ENCODE assay signal across 1 cellular context in genomic region chr1:171583581-171584194, GRCh38.
TF ChIP-seq lines count a peak whose summit lies in the region.

No MANE protein-coding gene starts in this region.

TF ChIP-seq in SK-N-SH treated with all-trans-retinoic acid at 6 μM for 48 hours, 23 proteins besides CTCF, POLR2A, EP300 and RAD21 (continued from another document):
- no peak for TF ChIP-seq CSRNP3 (CRISPR knock-in tag; IDR thresholded peaks at IDR 0.05)
- TF ChIP-seq CREB5 (CRISPR knock-in tag; IDR thresholded peaks at IDR 0.05; ENCODE audit: low read depth): no peak
- no peak for TF ChIP-seq OSR1 (CRISPR knock-in tag; IDR thresholded peaks at IDR 0.05)
- TF ChIP-seq BACH2 (CRISPR knock-in tag; IDR thresholded peaks at IDR 0.05; ENCODE audit: borderline replicate concordance): no peak
- TF ChIP-seq, protein P1, sequence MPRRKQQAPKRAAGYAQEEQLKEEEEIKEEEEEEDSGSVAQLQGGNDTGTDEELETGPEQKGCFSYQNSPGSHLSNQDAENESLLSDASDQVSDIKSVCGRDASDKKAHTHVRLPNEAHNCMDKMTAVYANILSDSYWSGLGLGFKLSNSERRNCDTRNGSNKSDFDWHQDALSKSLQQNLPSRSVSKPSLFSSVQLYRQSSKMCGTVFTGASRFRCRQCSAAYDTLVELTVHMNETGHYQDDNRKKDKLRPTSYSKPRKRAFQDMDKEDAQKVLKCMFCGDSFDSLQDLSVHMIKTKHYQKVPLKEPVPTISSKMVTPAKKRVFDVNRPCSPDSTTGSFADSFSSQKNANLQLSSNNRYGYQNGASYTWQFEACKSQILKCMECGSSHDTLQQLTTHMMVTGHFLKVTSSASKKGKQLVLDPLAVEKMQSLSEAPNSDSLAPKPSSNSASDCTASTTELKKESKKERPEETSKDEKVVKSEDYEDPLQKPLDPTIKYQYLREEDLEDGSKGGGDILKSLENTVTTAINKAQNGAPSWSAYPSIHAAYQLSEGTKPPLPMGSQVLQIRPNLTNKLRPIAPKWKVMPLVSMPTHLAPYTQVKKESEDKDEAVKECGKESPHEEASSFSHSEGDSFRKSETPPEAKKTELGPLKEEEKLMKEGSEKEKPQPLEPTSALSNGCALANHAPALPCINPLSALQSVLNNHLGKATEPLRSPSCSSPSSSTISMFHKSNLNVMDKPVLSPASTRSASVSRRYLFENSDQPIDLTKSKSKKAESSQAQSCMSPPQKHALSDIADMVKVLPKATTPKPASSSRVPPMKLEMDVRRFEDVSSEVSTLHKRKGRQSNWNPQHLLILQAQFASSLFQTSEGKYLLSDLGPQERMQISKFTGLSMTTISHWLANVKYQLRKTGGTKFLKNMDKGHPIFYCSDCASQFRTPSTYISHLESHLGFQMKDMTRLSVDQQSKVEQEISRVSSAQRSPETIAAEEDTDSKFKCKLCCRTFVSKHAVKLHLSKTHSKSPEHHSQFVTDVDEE (CRISPR knock-in tag; IDR thresholded peaks at IDR 0.05): no peak
- TF ChIP-seq ZNF70 (CRISPR knock-in tag; IDR thresholded peaks at IDR 0.05): no peak
